ENCODE assay signal across 39 cellular contexts in the genomic region with DNA sequence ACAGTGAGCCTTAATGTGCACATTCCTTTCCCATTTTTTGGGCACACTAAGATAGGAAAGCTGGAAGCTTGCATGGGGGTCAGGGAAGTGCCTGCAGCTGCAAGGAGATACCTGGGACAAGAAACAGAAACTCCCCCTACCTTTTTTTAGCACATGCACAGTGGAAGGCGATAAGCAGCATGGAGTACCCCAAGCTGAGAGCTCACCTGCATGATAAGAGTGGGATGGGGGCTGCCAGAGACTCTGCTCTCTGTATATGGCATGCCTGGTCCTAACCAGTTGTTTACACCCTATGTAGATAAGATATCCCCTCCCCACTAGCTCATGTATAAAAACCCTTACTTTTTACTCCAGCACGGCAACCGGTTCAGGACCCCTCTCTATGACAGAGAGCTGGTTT.
"Had no signal": no experiment of that assay in that cellular context is flagged by ENCODE, and none has a peak within 500 bp of the region (broad histone marks: within the 10 kb centered on the region; RNA-seq: fewer than 3 reads in every experiment).

No MANE protein-coding gene starts in this region.

- H3K9me3 Mint-ChIP-seq: activated naive CD4-positive, alpha-beta T cell treated with anti-CD3 and anti-CD28 coated beads for 36 hours; activated naive CD4-positive, alpha-beta T cell treated with anti-CD3 and anti-CD28 coated beads, Interleukin-2, amount 10 ng/mL, durations not matched to agents 7 days and 5 days; activated naive CD4-positive, alpha-beta T cell treated with anti-CD3 and anti-CD28 coated beads, Interleukin-2, amount 50 U/mL, for 72 hours; activated naive CD8-positive, alpha-beta T cell treated with anti-CD3 and anti-CD28 coated beads, Interleukin-2, amount 10 ng/mL, durations not matched to agents 7 days and 5 days; activated T-cell treated with anti-CD3 and anti-CD28 coated beads, Interleukin-2, amount 50 U/mL, for 24 hours; activated T-cell treated with anti-CD3 and anti-CD28 coated beads, Interleukin-2, amount 50 U/mL, for 72 hours; activated T-helper 1 cell treated with anti-CD3 and anti-CD28 coated beads, Interleukin-12 subunit alpha, Interleukin-12 subunit beta, Interleukin-2, Interleukin-4 antibody, amounts not matched to agents 30 ng/mL and 10 ng/mL and 1 ng/mL, durations not matched to agents 14 hours and 24 hours and 36 hours; activated T-helper 17 cell treated with anti-CD3 and anti-CD28 coated beads, Interleukin-2, amount 50 U/mL, for 72 hours; activated T-helper 2 cell treated with anti-CD3 and anti-CD28 coated beads, Interferon-gamma antibody, Interleukin-2, Interleukin-4, amounts not matched to agents 10 μg/mL and 5 μg/mL and 100 μg/mL, durations not matched to agents 14 hours and 24 hours and 36 hours; central memory CD8-positive, alpha-beta T cell had no signal

- H3K27me3 ChIP-seq: adrenal gland, body of pancreas, brain microvascular endothelial cell, breast epithelium, cardiac muscle cell had no signal

- H3K4me3 ChIP-seq: adrenal gland, body of pancreas, breast epithelium, cardiac muscle cell had no signal

- H3K27ac ChIP-seq: adrenal gland, body of pancreas, brain microvascular endothelial cell, breast epithelium, cardiac muscle cell had no signal

- DNase-seq: activated effector memory CD4-positive, alpha-beta T cell treated with anti-CD3 and anti-CD28 coated beads, Interleukin-2, amount 50 U/mL, for 16 hours; activated effector memory CD4-positive, alpha-beta T cell treated with Interleukin-2 at 50 U/mL for 16 hours; activated gamma-delta T cell; activated gamma-delta T cell treated with Interleukin-2 at 50 U/mL for 16 hours; activated naive CD4-positive, alpha-beta T cell; activated naive CD4-positive, alpha-beta T cell treated with anti-CD3 and anti-CD28 coated beads for 36 hours; activated naive CD4-positive, alpha-beta T cell treated with anti-CD3 and anti-CD28 coated beads, Interleukin-2, amount 10 ng/mL, durations not matched to agents 7 days and 5 days; activated naive CD4-positive, alpha-beta T cell treated with anti-CD3 and anti-CD28 coated beads, Interleukin-2, amount 50 U/mL, for 16 hours; activated naive CD4-positive, alpha-beta T cell treated with Interleukin-2 at 50 U/mL for 16 hours; activated naive CD8-positive, alpha-beta T cell treated with anti-CD3 and anti-CD28 coated beads for 36 hours; activated naive CD8-positive, alpha-beta T cell treated with anti-CD3 and anti-CD28 coated beads, Interleukin-2, amount 10 ng/mL, durations not matched to agents 7 days and 5 days; activated naive CD8-positive, alpha-beta T cell treated with anti-CD3 and anti-CD28 coated beads, Interleukin-2, amount 50 U/mL, for 24 hours; activated T-cell treated with anti-CD3 and anti-CD28 coated beads for 4 hours; activated T-cell treated with anti-CD3 and anti-CD28 coated beads, Interleukin-2, amount 50 U/mL, for 1 hour; activated T-cell treated with anti-CD3 and anti-CD28 coated beads, Interleukin-2, amount 50 U/mL, for 24 hours; activated T-cell treated with anti-CD3 and anti-CD28 coated beads, Interleukin-2, amount 50 U/mL, for 4 hours; activated T-cell treated with anti-CD3 and anti-CD28 coated beads, Interleukin-2, amount 50 U/mL, for 48 hours; activated T-cell treated with anti-CD3 and anti-CD28 coated beads, Interleukin-2, amount 50 U/mL, for 72 hours; adrenal gland; amniotic stem cell; amygdala; anterior cingulate cortex; aorta; body of pancreas; brain microvascular endothelial cell; caudate nucleus; central memory CD4-positive, alpha-beta T cell; cerebellar nuclear complex had no signal

- FAIRE-seq: bronchial epithelial cell had no signal

- H3K4me3 Mint-ChIP-seq: activated naive CD4-positive, alpha-beta T cell treated with anti-CD3 and anti-CD28 coated beads for 36 hours; activated naive CD4-positive, alpha-beta T cell treated with anti-CD3 and anti-CD28 coated beads, Interleukin-2, amount 10 ng/mL, durations not matched to agents 7 days and 5 days; activated naive CD4-positive, alpha-beta T cell treated with anti-CD3 and anti-CD28 coated beads, Interleukin-2, amount 50 U/mL, for 24 hours; activated naive CD8-positive, alpha-beta T cell; activated naive CD8-positive, alpha-beta T cell treated with anti-CD3 and anti-CD28 coated beads for 36 hours; activated naive CD8-positive, alpha-beta T cell treated with anti-CD3 and anti-CD28 coated beads, Interleukin-2, amount 10 ng/mL, durations not matched to agents 7 days and 5 days; activated naive CD8-positive, alpha-beta T cell treated with anti-CD3 and anti-CD28 coated beads, Interleukin-2, amount 50 U/mL, for 24 hours; activated T-cell treated with anti-CD3 and anti-CD28 coated beads, Interleukin-2, amount 50 U/mL, for 24 hours; activated T-cell treated with anti-CD3 and anti-CD28 coated beads, Interleukin-2, amount 50 U/mL, for 4 hours; activated T-cell treated with anti-CD3 and anti-CD28 coated beads, Interleukin-2, amount 50 U/mL, for 72 hours; activated T-helper 1 cell treated with anti-CD3 and anti-CD28 coated beads, Interleukin-12 subunit alpha, Interleukin-12 subunit beta, Interleukin-2, Interleukin-4 antibody, amounts not matched to agents 30 ng/mL and 10 ng/mL and 1 ng/mL, durations not matched to agents 14 hours and 24 hours and 36 hours; activated T-helper 17 cell treated with anti-CD3 and anti-CD28 coated beads, Interleukin-2, amount 50 U/mL, for 72 hours; brain; central memory CD8-positive, alpha-beta T cell had no signal

- H3K27me3 Mint-ChIP-seq: activated naive CD4-positive, alpha-beta T cell treated with anti-CD3 and anti-CD28 coated beads, Interleukin-2, amount 10 ng/mL, durations not matched to agents 7 days and 5 days; activated naive CD4-positive, alpha-beta T cell treated with anti-CD3 and anti-CD28 coated beads, Interleukin-2, amount 50 U/mL, for 24 hours; activated naive CD8-positive, alpha-beta T cell; activated naive CD8-positive, alpha-beta T cell treated with anti-CD3 and anti-CD28 coated beads for 36 hours; activated naive CD8-positive, alpha-beta T cell treated with anti-CD3 and anti-CD28 coated beads, Interleukin-2, amount 10 ng/mL, durations not matched to agents 7 days and 5 days; activated T-helper 17 cell treated with anti-CD3 and anti-CD28 coated beads, Interleukin-2, amount 50 U/mL, for 72 hours; central memory CD8-positive, alpha-beta T cell had no signal

- H3K36me3 ChIP-seq: adrenal gland, brain microvascular endothelial cell, breast epithelium, cardiac muscle cell had no signal

- ATAC-seq: activated naive CD4-positive, alpha-beta T cell treated with anti-CD3 and anti-CD28 coated beads, Interleukin-2, amount 50 U/mL, for 72 hours; activated naive CD8-positive, alpha-beta T cell treated with anti-CD3 and anti-CD28 coated beads, Interleukin-2, amount 50 U/mL, for 24 hours; activated T-cell treated with anti-CD3 and anti-CD28 coated beads, Interleukin-2, amount 50 U/mL, for 4 hours; activated T-cell treated with anti-CD3 and anti-CD28 coated beads, Interleukin-2, amount 50 U/mL, for 72 hours; activated T-helper 17 cell treated with anti-CD3 and anti-CD28 coated beads, Interleukin-2, amount 50 U/mL, for 72 hours; body of pancreas had no signal

- H3K27ac Mint-ChIP-seq: activated naive CD4-positive, alpha-beta T cell treated with anti-CD3 and anti-CD28 coated beads for 36 hours; activated naive CD4-positive, alpha-beta T cell treated with anti-CD3 and anti-CD28 coated beads, Interleukin-2, amount 10 ng/mL, durations not matched to agents 7 days and 5 days; activated naive CD4-positive, alpha-beta T cell treated with anti-CD3 and anti-CD28 coated beads, Interleukin-2, amount 50 U/mL, for 24 hours; activated naive CD4-positive, alpha-beta T cell treated with anti-CD3 and anti-CD28 coated beads, Interleukin-2, amount 50 U/mL, for 72 hours; activated naive CD8-positive, alpha-beta T cell; activated naive CD8-positive, alpha-beta T cell treated with anti-CD3 and anti-CD28 coated beads for 36 hours; activated naive CD8-positive, alpha-beta T cell treated with anti-CD3 and anti-CD28 coated beads, Interleukin-2, amount 10 ng/mL, durations not matched to agents 7 days and 5 days; activated naive CD8-positive, alpha-beta T cell treated with anti-CD3 and anti-CD28 coated beads, Interleukin-2, amount 50 U/mL, for 24 hours; activated T-cell treated with anti-CD3 and anti-CD28 coated beads, Interleukin-2, amount 50 U/mL, for 24 hours; activated T-cell treated with anti-CD3 and anti-CD28 coated beads, Interleukin-2, amount 50 U/mL, for 72 hours; activated T-helper 1 cell treated with anti-CD3 and anti-CD28 coated beads, Interleukin-12 subunit alpha, Interleukin-12 subunit beta, Interleukin-2, Interleukin-4 antibody, amounts not matched to agents 30 ng/mL and 10 ng/mL and 1 ng/mL, durations not matched to agents 14 hours and 24 hours and 36 hours; activated T-helper 17 cell treated with anti-CD3 and anti-CD28 coated beads, Interleukin-2, amount 50 U/mL, for 72 hours; activated T-helper 2 cell treated with anti-CD3 and anti-CD28 coated beads, Interferon-gamma antibody, Interleukin-2, Interleukin-4, amounts not matched to agents 10 μg/mL and 5 μg/mL and 100 μg/mL, durations not matched to agents 14 hours and 24 hours and 36 hours; brain had no signal

- H3K4me1 Mint-ChIP-seq: activated naive CD4-positive, alpha-beta T cell treated with anti-CD3 and anti-CD28 coated beads, Interleukin-2, amount 10 ng/mL, durations not matched to agents 7 days and 5 days; activated naive CD4-positive, alpha-beta T cell treated with anti-CD3 and anti-CD28 coated beads, Interleukin-2, amount 50 U/mL, for 24 hours; activated naive CD8-positive, alpha-beta T cell treated with anti-CD3 and anti-CD28 coated beads for 36 hours; activated naive CD8-positive, alpha-beta T cell treated with anti-CD3 and anti-CD28 coated beads, Interleukin-2, amount 10 ng/mL, durations not matched to agents 7 days and 5 days; activated naive CD8-positive, alpha-beta T cell treated with anti-CD3 and anti-CD28 coated beads, Interleukin-2, amount 50 U/mL, for 24 hours; activated T-helper 17 cell treated with anti-CD3 and anti-CD28 coated beads, Interleukin-2, amount 50 U/mL, for 72 hours; brain; central memory CD8-positive, alpha-beta T cell had no signal

- H3K4me1 ChIP-seq: adrenal gland, body of pancreas, breast epithelium had no signal

- H3K36me3 Mint-ChIP-seq: activated naive CD4-positive, alpha-beta T cell treated with anti-CD3 and anti-CD28 coated beads, Interleukin-2, amount 10 ng/mL, durations not matched to agents 7 days and 5 days; activated naive CD4-positive, alpha-beta T cell treated with anti-CD3 and anti-CD28 coated beads, Interleukin-2, amount 50 U/mL, for 24 hours; activated naive CD4-positive, alpha-beta T cell treated with anti-CD3 and anti-CD28 coated beads, Interleukin-2, amount 50 U/mL, for 72 hours; activated naive CD8-positive, alpha-beta T cell; activated naive CD8-positive, alpha-beta T cell treated with anti-CD3 and anti-CD28 coated beads for 36 hours; activated naive CD8-positive, alpha-beta T cell treated with anti-CD3 and anti-CD28 coated beads, Interleukin-2, amount 10 ng/mL, durations not matched to agents 7 days and 5 days; brain had no signal

- H3K9me3 ChIP-seq: adrenal gland, body of pancreas, breast epithelium had no signal
